ENCODE assay signal across 2 cellular contexts in genomic region chr10:77249901-77250459, GRCh38.
A peak's percentile ranks its signal among the peaks of the same experiment; 100 is the strongest.
TF ChIP-seq lines count a peak whose summit lies in the region.

No MANE protein-coding gene starts in this region.

TF ChIP-seq in liver, 16 proteins besides CTCF, POLR2A, EP300 and RAD21 (continued from another document):
- no peak for TF ChIP-seq REST (IDR thresholded peaks at IDR 0.05)
- TF ChIP-seq ATF3 (IDR thresholded peaks at IDR 0.05) = peak; percentile 36
- TF ChIP-seq FOXA1 (IDR thresholded peaks at IDR 0.05) = peak; percentile 17
- peak; percentile 64 for TF ChIP-seq MAX (IDR thresholded peaks at IDR 0.05)
- TF ChIP-seq ZBTB33 (IDR thresholded peaks at IDR 0.05) = peak; percentile 40
- peak; percentile 60 for TF ChIP-seq YY1 (IDR thresholded peaks at IDR 0.05)
- TF ChIP-seq SP1 (IDR thresholded peaks at IDR 0.05) = peak; percentile 94
- peak; percentile 94 to 100 for TF ChIP-seq HNF4A (conservative IDR thresholded peaks at IDR 0.05)
- no peak for TF ChIP-seq TAF1 (conservative IDR thresholded peaks at IDR 0.05)
- peak; percentile 98 for TF ChIP-seq HNF4G (IDR thresholded peaks at IDR 0.05)
- TF ChIP-seq EGR1 (IDR thresholded peaks at IDR 0.05; ENCODE audit: low read depth in 2 of 2) = peak in 1 of 2 donors; percentile 23
- TF ChIP-seq NR2F2 (IDR thresholded peaks at IDR 0.05) = peak; percentile 81

TF ChIP-seq in HepG2, 621 proteins besides CTCF, POLR2A, EP300 and RAD21 (continued from another document):
- no peak for TF ChIP-seq LRRFIP1 (CRISPR knock-in tag; conservative IDR thresholded peaks at IDR 0.05)
- no peak for TF ChIP-seq DZIP1 (CRISPR knock-in tag; IDR thresholded peaks at IDR 0.05)
- no peak for TF ChIP-seq ZBTB7B (CRISPR knock-in tag; IDR thresholded peaks at IDR 0.05)
